ENCODE assay signal across 8 cellular contexts in genomic region chr4:82721819-82722423, GRCh38.
DNase-seq lines count a peak whose midpoint lies in the region; ATAC-seq and TF ChIP-seq lines count a peak whose summit lies in the region.

No MANE protein-coding gene starts in this region.

- H3K4me3 ChIP-seq in AG10803 (ENCODE audit: low read length) (no peak overlapping the region), fibroblast of villous mesenchyme (ENCODE audit: low read depth, low read length) (no peak overlapping the region)

- TF ChIP-seq CTCF in AG10803 (conservative IDR thresholded peaks at IDR 0.05; ENCODE audit: low read length): peak; percentile 56
- TF ChIP-seq CTCF in GM12874 (IDR thresholded peaks at IDR 0.05; ENCODE audit: insufficient read depth, low read depth, low read length): peak; percentile 62
- peak; percentile 33 for TF ChIP-seq CTCF in fibroblast of villous mesenchyme (IDR thresholded peaks at IDR 0.05; ENCODE audit: insufficient read depth, low read depth, low read length)
- TF ChIP-seq CTCF in omental fat pad (IDR thresholded peaks at IDR 0.05): no peak

- ATAC-seq in omental fat pad (ENCODE audit: low FRiP score) (no peak), HG03045 (IDR thresholded peaks at IDR 0.05; ENCODE audit: unreplicated experiment) (no peak)

- DNase-seq in AG10803 (ENCODE audit: low read depth) (peak; percentile 35), HuH-7 (ENCODE audit: low spot score) (peak; percentile 42), UCSD-AML1 (lab: John Stamatoyannopoulos, UW; ENCODE audit: unreplicated experiment) (peak; percentile 13), fibroblast of villous mesenchyme (ENCODE audit: low read depth) (no peak), omental fat pad (ENCODE audit: low spot score) (no peak)
- DNase-seq in stimulated activated CD4-positive, alpha-beta T cell treated with anti-CD3 and anti-CD28 coated beads, Interleukin-4, amount 100 ng/mL, for 24 hours: peak; percentile 17

Comparison
In these comparisons a context has a peak if more than half of its experiments do, and no peak if none do; other contexts are left out.
1. DNase-seq: peak in AG10803 (single experiment), HuH-7 (single experiment), UCSD-AML1 (single experiment) and stimulated activated CD4-positive, alpha-beta T cell treated with anti-CD3 and anti-CD28 coated beads, Interleukin-4, amount 100 ng/mL, for 24 hours (single experiment); none in fibroblast of villous mesenchyme (single experiment) and omental fat pad (single experiment).
2. CTCF ChIP-seq: peak in AG10803 (single experiment), GM12874 (single experiment) and fibroblast of villous mesenchyme (single experiment); none in omental fat pad (0 of 3).